Comparison of ENCODE assay signal across 8 cellular contexts in the genomic region with DNA sequence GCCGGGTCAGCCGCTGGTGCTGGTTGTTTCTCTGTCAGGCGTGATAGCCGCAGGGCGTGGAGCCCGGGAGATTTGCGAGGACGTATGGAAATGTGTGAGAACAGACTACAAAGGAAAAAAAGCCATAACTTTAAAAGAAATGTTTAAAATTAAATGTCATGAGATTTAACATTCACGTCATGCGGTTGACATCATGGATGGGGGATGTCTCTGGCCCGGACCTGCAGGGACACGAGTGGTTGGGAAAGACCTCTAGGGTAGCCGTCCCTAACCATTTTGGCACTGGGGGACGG. TPM values are rescaled to one million over a fixed set of nuclear protein-coding genes. Genes with fewer than 3 reads are reported as not detected.
A peak's percentile ranks its signal among the peaks of the same experiment; 100 is the strongest.
DNase-seq lines count a peak whose midpoint lies in the region; ATAC-seq and TF ChIP-seq lines count a peak whose summit lies in the region.

No MANE protein-coding gene starts in this region.

- H3K79me2 ChIP-seq in mammary epithelial cell (ENCODE audit: insufficient read depth, low read length): peaks cover 33% of the 10 kb centered on the region

- no peaks in the 10 kb centered on the region for H3K9me3 Mint-ChIP-seq in natural killer cell treated with Interleukin-12 subunit alpha and Interleukin-12 subunit beta and Interleukin-15 and Interleukin-18, amount 100 ng/mL, for 72 hours

- no peak for TF ChIP-seq POLR2A in uterus (IDR thresholded peaks at IDR 0.05)

- peak overlapping the region; percentile 100 for H2AFZ ChIP-seq in mammary epithelial cell (ENCODE audit: low read depth, low read length)

- H3K27ac Mint-ChIP-seq in natural killer cell treated with Interleukin-12 subunit alpha and Interleukin-12 subunit beta and Interleukin-15 and Interleukin-18, amount 100 ng/mL, for 72 hours: peak overlapping the region in 1 of 2 donors; percentile 79

- no peak overlapping the region for H3K9ac ChIP-seq in mammary epithelial cell (ENCODE audit: insufficient read depth, low read length)

- WGBS in mammary epithelial cell (ENCODE audit: low coverage, missing lambda C conversion rate): 11% methylated on average over 8 of the region's 14 CpGs

- H3K4me2 ChIP-seq in mammary epithelial cell (ENCODE audit: insufficient read depth, low read depth, low read length): peak overlapping the region; percentile 91

- H3K4me1 ChIP-seq in left ventricle myocardium inferior: peaks cover 42% of the 10 kb centered on the region
- peaks cover 16% of the 10 kb centered on the region for H3K4me1 ChIP-seq in mammary epithelial cell (ENCODE audit: insufficient read depth, low read length)
- H3K4me1 ChIP-seq in uterus: no peaks in the 10 kb centered on the region

- no peak for ATAC-seq in natural killer cell treated with Interleukin-12 subunit alpha and Interleukin-12 subunit beta and Interleukin-15 and Interleukin-18, amount 100 ng/mL, for 72 hours
- ATAC-seq in GM21619 (IDR thresholded peaks at IDR 0.05; ENCODE audit: unreplicated experiment): no peak

- no peak for TF ChIP-seq CTCF in left ventricle myocardium inferior (IDR thresholded peaks at IDR 0.05; ENCODE audit: borderline replicate concordance)
- no peak for TF ChIP-seq CTCF in mammary epithelial cell (conservative IDR thresholded peaks at IDR 0.05 in 1 of 2, IDR thresholded peaks at IDR 0.05 in 1 of 2; ENCODE audit: extremely low read depth in 1 of 2, insufficient read depth in 1 of 2, low read depth in 1 of 2, low read length in 2 of 2)
- TF ChIP-seq CTCF in uterus (IDR thresholded peaks at IDR 0.05): no peak
- TF ChIP-seq CTCF in GM13976 (IDR thresholded peaks at IDR 0.05; ENCODE audit: borderline replicate concordance, control extremely low read depth, extremely low read depth, insufficient read depth, missing control alignments): no peak

- BruUV-seq in mammary epithelial cell (replicated peaks; lab: Mats Ljungman, UMichigan): no TSS peak

- H3K4me1 Mint-ChIP-seq in natural killer cell treated with Interleukin-12 subunit alpha and Interleukin-12 subunit beta and Interleukin-15 and Interleukin-18, amount 100 ng/mL, for 72 hours (ENCODE audit: low read depth in 2 of 2): peaks cover 25 to 26% of the 10 kb centered on the region in 2 donors

- CTCF ChIA-PET in mammary epithelial cell (lab: Charles Lee; ENCODE audit: low non-redundant PET): no interaction called here

- peak overlapping the region; percentile 99 for H3K27ac ChIP-seq in left ventricle myocardium inferior (replicated peaks)
- H3K27ac ChIP-seq in mammary epithelial cell (ENCODE audit: insufficient read depth, low read depth, low read length): no peak overlapping the region
- peak overlapping the region; percentile 94 to 95 for H3K27ac ChIP-seq in uterus

- intact Hi-C loops in left ventricle myocardium inferior (cut with micrococcal nuclease): loop anchor here (10.0 kb wide), 1 partner anchor 87 kb away; no protein-coding TSS in a partner anchor
- intact Hi-C loops in cardiac septum (cut with DNase I): loop anchor here (5.0 kb wide), 1 partner anchor 165 kb away; a partner anchor contains a TSS
- intact Hi-C loops in mammary epithelial cell (cut with micrococcal nuclease): loop anchor here (5.0 kb wide), 1 partner anchor 165 kb away; a partner anchor contains a TSS
- intact Hi-C loops in uterus (cut with DNase I; ENCODE audit: low total_unique reads): no loop called here

- no peaks in the 10 kb centered on the region for H3K36me3 Mint-ChIP-seq in natural killer cell treated with Interleukin-12 subunit alpha and Interleukin-12 subunit beta and Interleukin-15 and Interleukin-18, amount 100 ng/mL, for 72 hours

- H3K4me3 ChIP-seq in left ventricle myocardium inferior: peak overlapping the region; percentile 98
- no peak overlapping the region for H3K4me3 ChIP-seq in mammary epithelial cell (replicated peaks in 1 of 3; ENCODE audit: insufficient read depth in 1 of 3, low read depth in 2 of 3, low read length in 3 of 3)
- peak overlapping the region; percentile 53 to 62 for H3K4me3 ChIP-seq in uterus

- dilution Hi-C loops in mammary epithelial cell (cut with HindIII; ENCODE audit: low sequenced_read_pairs): no loop called here

- in situ Hi-C loops in mammary epithelial cell (cut with MboI; ENCODE audit: low sequenced_read_pairs in 2 of 2) (no loop called here), GM13976 (cut with MboI; ENCODE audit: low sequenced_read_pairs, unreplicated experiment) (no loop called here)

- H3K4me3 Mint-ChIP-seq in natural killer cell treated with Interleukin-12 subunit alpha and Interleukin-12 subunit beta and Interleukin-15 and Interleukin-18, amount 100 ng/mL, for 72 hours: peak overlapping the region; percentile 67

- no peaks in the 10 kb centered on the region for H4K20me1 ChIP-seq in mammary epithelial cell (ENCODE audit: insufficient read depth, low read length)

- peaks cover 16 to 21% of the 10 kb centered on the region in 2 donors for H3K27me3 Mint-ChIP-seq in natural killer cell treated with Interleukin-12 subunit alpha and Interleukin-12 subunit beta and Interleukin-15 and Interleukin-18, amount 100 ng/mL, for 72 hours

- H3K27me3 ChIP-seq in left ventricle myocardium inferior (ENCODE audit: low read depth) (no peaks in the 10 kb centered on the region), mammary epithelial cell (ENCODE audit: insufficient read depth, low read length) (no peaks in the 10 kb centered on the region), uterus (no peaks in the 10 kb centered on the region)

- DNase-seq in left ventricle myocardium inferior (no peak), cardiac septum (ENCODE audit: low spot score) (no peak), mammary epithelial cell (no peak), uterus (no peak), hippocampal formation (lab: John Stamatoyannopoulos, UW) (no peak), GM13976 (ENCODE audit: low spot score) (no peak)
- DNase-seq in natural killer cell treated with Interleukin-12 subunit alpha and Interleukin-12 subunit beta and Interleukin-15 and Interleukin-18, amount 100 ng/mL, for 72 hours (ENCODE audit: low spot score): no peak

- H3K9me3 ChIP-seq in left ventricle myocardium inferior (replicated peaks): peaks cover 6% of the 10 kb centered on the region
- peaks cover 10% of the 10 kb centered on the region for H3K9me3 ChIP-seq in mammary epithelial cell (replicated peaks; ENCODE audit: insufficient read depth, low read length)
- no peaks in the 10 kb centered on the region for H3K9me3 ChIP-seq in uterus

- H3K36me3 ChIP-seq in left ventricle myocardium inferior: no peaks in the 10 kb centered on the region
- no peaks in the 10 kb centered on the region for H3K36me3 ChIP-seq in mammary epithelial cell (ENCODE audit: insufficient read depth, low read length)
- no peaks in the 10 kb centered on the region for H3K36me3 ChIP-seq in uterus

RNA-seq across cellular contexts. Expression of a gene that starts 0.6 kb away (rescaled TPM):
- total RNA-seq in left ventricle myocardium inferior (45.9 TPM), cardiac septum (33.7 TPM), mammary epithelial cell (10 to 100 TPM; 13.3 to 18.4 TPM), uterus (100 to 1,000 TPM in 1 of 4 donors, 10 to 100 TPM in 3; 53.8 to 119 (median 85.8) TPM)
- 14.8 TPM for polyA plus RNA-seq in mammary epithelial cell
- polyA minus RNA-seq in mammary epithelial cell: 15.6 TPM
- total RNA-seq in natural killer cell treated with Interleukin-12 subunit alpha and Interleukin-12 subunit beta and Interleukin-15 and Interleukin-18, amount 100 ng/mL, for 72 hours: 10 to 100 TPM; 12.4 to 17.0 TPM

Comparison
In these comparisons a context has a peak if more than half of its experiments do, and no peak if none do; other contexts are left out.
1. H3K4me3 ChIP-seq: peak in left ventricle myocardium inferior (single experiment) and uterus (2 of 2); none in mammary epithelial cell (0 of 3).